Comparison of ENCODE assay signal across 1 cellular context in genomic region chr4:11487876-11488545, GRCh38.
TF ChIP-seq lines count a peak whose summit lies in the region.

No MANE protein-coding gene starts in this region.

TF ChIP-seq in endothelial cell of umbilical vein, 7 proteins besides CTCF, POLR2A, EP300 and RAD21:
- TF ChIP-seq MAX (IDR thresholded peaks at IDR 0.05; ENCODE audit: insufficient read depth, insufficient read length): no peak
- no peak for TF ChIP-seq MYC (IDR thresholded peaks at IDR 0.05; ENCODE audit: low read depth, low read length)
- peak; percentile 1 for TF ChIP-seq JUN (IDR thresholded peaks at IDR 0.05; ENCODE audit: borderline replicate concordance, insufficient read depth, insufficient read length, low read depth)
